ENCODE assay signal across 14 cellular contexts in genomic region chr10:77421576-77421975, GRCh38.
"Had no signal": no experiment of that assay in that cellular context is flagged by ENCODE, and none has a peak within 500 bp of the region (broad histone marks: within the 10 kb centered on the region; RNA-seq: fewer than 3 reads in every experiment).

No MANE protein-coding gene starts in this region.

- H3K27me3 ChIP-seq: breast epithelium, colonic mucosa, hepatocyte had no signal

- DNase-seq: activated CD4-positive, alpha-beta memory T cell treated with anti-CD3 and anti-CD28 coated beads for 36 hours; activated effector memory CD4-positive, alpha-beta T cell treated with anti-CD3 and anti-CD28 coated beads, Interleukin-2, amount 50 U/mL, for 16 hours; activated T-cell treated with anti-CD3 and anti-CD28 coated beads, Interleukin-2, amount 50 U/mL, for 4 hours; colonic mucosa; effector memory CD4-positive, alpha-beta T cell; naive thymus-derived CD4-positive, alpha-beta T cell; right cardiac atrium; stimulated activated CD4-positive, alpha-beta T cell treated with anti-CD3 and anti-CD28 coated beads, Interleukin-2, amount 100 ng/mL, for 24 hours; stimulated activated naive B cell treated with anti-CD40 and anti-IgM and Interleukin-4, amounts not matched to agents 10 μg/mL and 1 μg/mL and 100 μg/mL, for 72 hours; T-cell had no signal

- H3K4me3 ChIP-seq: breast epithelium, colonic mucosa, hepatocyte had no signal

- H3K9me3 ChIP-seq: breast epithelium, colonic mucosa, neutrophil had no signal

- H3K27ac ChIP-seq: breast epithelium, colonic mucosa, hepatocyte, neutrophil, VCaP had no signal

- H3K4me2 ChIP-seq: hepatocyte had no signal

- H3K36me3 ChIP-seq: breast epithelium, colonic mucosa, neutrophil had no signal

- ATAC-seq: activated T-cell treated with anti-CD3 and anti-CD28 coated beads, Interleukin-2, amount 50 U/mL, for 4 hours; naive thymus-derived CD4-positive, alpha-beta T cell; right cardiac atrium; stimulated activated naive B cell treated with anti-CD40 and anti-IgM and Interleukin-4, amounts not matched to agents 10 μg/mL and 1 μg/mL and 100 μg/mL, for 72 hours; T-cell had no signal

- H3K4me1 ChIP-seq: breast epithelium, colonic mucosa had no signal

- H3K79me2 ChIP-seq: hepatocyte had no signal
